ENCODE assay signal across 2 cellular contexts in genomic region chr16:31147574-31147973, GRCh38.
A peak's percentile ranks its signal among the peaks of the same experiment; 100 is the strongest.
TF ChIP-seq lines count a peak whose summit lies in the region.

No MANE protein-coding gene starts in this region.

TF ChIP-seq in HEK293, 187 proteins besides CTCF, POLR2A, EP300 and RAD21:
- TF ChIP-seq ZNF560 (tag by site-specific recombination; IDR thresholded peaks at IDR 0.05; ENCODE audit: borderline replicate concordance): no peak
- TF ChIP-seq GLI4 (tag by site-specific recombination; IDR thresholded peaks at IDR 0.05): no peak
- TF ChIP-seq ZSCAN30 (tag by site-specific recombination; IDR thresholded peaks at IDR 0.05): no peak
- peak; percentile 87 for TF ChIP-seq ZNF664 (tag by site-specific recombination; IDR thresholded peaks at IDR 0.05)
- no peak for TF ChIP-seq ZNF513 (tag by site-specific recombination; IDR thresholded peaks at IDR 0.05)
- no peak for TF ChIP-seq OSR2 (tag by site-specific recombination; IDR thresholded peaks at IDR 0.05)
- TF ChIP-seq ZNF785 (tag by site-specific recombination; IDR thresholded peaks at IDR 0.05): no peak
- TF ChIP-seq ZNF248 (tag by site-specific recombination; IDR thresholded peaks at IDR 0.05): no peak

TF ChIP-seq in K562, 482 proteins besides CTCF, POLR2A, EP300 and RAD21:
- TF ChIP-seq BCOR (IDR thresholded peaks at IDR 0.05): 0 out of 2 replicates have a peak, but pooled peaks have one; percentile 28
- peak; percentile 60; the same call in 1 of the 2 replicates for TF ChIP-seq ZNF24 (IDR thresholded peaks at IDR 0.05)
- TF ChIP-seq TEAD1 (CRISPR knock-in tag; IDR thresholded peaks at IDR 0.05): no peak
- no peak for TF ChIP-seq ZBTB9 (CRISPR knock-in tag; IDR thresholded peaks at IDR 0.05)
- no peak for TF ChIP-seq KDM2B (CRISPR knock-in tag; IDR thresholded peaks at IDR 0.05)
- no peak for TF ChIP-seq SRSF7 (optimal IDR thresholded peaks at IDR 0.05; ENCODE audit: low read depth, low read length)
- no peak for TF ChIP-seq DEAF1 (CRISPR knock-in tag; IDR thresholded peaks at IDR 0.05)
- TF ChIP-seq ETV1 (tag; conservative IDR thresholded peaks at IDR 0.05; ENCODE audit: low read depth): no peak
TF ChIP-seq in K562: peak in this region for 2.
